Comparison of ENCODE assay signal across 1 cellular context in the genomic region with DNA sequence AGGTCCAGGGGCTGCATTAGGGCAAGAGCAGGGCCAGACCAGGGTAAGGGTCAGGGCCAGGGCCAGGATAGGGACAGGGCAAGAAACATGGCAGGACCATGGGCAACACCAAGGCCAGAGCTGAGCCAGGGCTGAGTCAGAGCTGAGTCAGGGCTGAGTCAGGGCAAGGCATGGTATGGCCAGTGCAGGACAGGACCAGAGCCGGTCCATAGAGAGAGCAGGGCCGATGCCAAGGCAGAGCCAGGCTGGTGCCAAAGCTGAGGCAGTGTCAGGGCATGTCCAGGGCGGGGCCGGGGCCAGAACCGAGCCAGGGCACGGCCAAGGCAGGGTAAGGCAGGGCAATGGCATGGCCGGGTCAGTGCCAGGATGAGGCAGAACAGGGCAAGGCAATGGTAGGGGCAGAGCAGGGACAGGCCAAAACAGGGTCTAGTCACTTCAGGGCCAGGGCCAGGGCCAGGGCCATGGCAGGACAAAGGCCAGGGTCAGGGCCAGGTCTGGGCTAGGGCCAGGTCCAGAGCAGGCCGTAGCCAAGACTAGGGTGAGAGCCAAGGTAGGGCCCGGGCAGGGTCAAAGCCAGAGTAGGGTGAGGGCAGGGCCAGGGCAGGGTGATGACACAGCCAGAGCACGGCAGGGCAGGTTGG.
TF ChIP-seq lines count a peak whose summit lies in the region.

No MANE protein-coding gene starts in this region.

TF ChIP-seq in SK-N-SH, 30 proteins besides CTCF, POLR2A, EP300 and RAD21:
- TF ChIP-seq, protein P1, sequence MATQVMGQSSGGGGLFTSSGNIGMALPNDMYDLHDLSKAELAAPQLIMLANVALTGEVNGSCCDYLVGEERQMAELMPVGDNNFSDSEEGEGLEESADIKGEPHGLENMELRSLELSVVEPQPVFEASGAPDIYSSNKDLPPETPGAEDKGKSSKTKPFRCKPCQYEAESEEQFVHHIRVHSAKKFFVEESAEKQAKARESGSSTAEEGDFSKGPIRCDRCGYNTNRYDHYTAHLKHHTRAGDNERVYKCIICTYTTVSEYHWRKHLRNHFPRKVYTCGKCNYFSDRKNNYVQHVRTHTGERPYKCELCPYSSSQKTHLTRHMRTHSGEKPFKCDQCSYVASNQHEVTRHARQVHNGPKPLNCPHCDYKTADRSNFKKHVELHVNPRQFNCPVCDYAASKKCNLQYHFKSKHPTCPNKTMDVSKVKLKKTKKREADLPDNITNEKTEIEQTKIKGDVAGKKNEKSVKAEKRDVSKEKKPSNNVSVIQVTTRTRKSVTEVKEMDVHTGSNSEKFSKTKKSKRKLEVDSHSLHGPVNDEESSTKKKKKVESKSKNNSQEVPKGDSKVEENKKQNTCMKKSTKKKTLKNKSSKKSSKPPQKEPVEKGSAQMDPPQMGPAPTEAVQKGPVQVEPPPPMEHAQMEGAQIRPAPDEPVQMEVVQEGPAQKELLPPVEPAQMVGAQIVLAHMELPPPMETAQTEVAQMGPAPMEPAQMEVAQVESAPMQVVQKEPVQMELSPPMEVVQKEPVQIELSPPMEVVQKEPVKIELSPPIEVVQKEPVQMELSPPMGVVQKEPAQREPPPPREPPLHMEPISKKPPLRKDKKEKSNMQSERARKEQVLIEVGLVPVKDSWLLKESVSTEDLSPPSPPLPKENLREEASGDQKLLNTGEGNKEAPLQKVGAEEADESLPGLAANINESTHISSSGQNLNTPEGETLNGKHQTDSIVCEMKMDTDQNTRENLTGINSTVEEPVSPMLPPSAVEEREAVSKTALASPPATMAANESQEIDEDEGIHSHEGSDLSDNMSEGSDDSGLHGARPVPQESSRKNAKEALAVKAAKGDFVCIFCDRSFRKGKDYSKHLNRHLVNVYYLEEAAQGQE (IDR thresholded peaks at IDR 0.05; ENCODE audit: low read depth, low read length): 0 out of 2 replicates have a peak, but pooled peaks have one; percentile 50
- TF ChIP-seq JUND (IDR thresholded peaks at IDR 0.05) (peak; percentile 51; the same call in 1 of the 2 replicates), FOSL2 (IDR thresholded peaks at IDR 0.05; ENCODE audit: borderline replicate concordance, low read depth) (peak; percentile 75; the same call in 1 of the 2 replicates)
